Comparison of ENCODE assay signal across 23 cellular contexts in the genomic region with DNA sequence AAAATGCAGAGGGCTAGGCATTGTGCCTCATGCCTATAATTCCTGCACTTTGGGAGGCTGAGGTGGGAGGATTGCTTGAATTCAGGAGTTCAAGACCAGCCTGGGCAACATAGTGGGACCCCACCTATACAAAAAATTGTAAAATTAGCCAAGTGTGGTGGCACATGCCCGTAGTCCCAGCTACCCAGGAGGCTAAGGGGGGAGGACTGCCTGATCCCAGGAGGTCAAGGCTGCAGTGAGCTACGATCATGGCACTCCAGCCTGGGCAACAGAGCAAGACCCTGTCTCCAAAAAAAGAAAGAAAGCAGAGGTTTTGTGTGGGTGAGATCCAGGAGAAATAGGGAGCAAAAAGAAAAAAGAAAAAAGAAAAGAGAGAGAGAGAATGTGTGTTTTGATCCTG.
"Had no signal": no experiment of that assay in that cellular context is flagged by ENCODE, and none has a peak within 500 bp of the region (broad histone marks: within the 10 kb centered on the region; RNA-seq: fewer than 3 reads in every experiment).

No MANE protein-coding gene starts in this region.

- H3K27me3 ChIP-seq: foreskin keratinocyte, neutrophil, pancreas, right atrium auricular region, upper lobe of left lung had no signal

- H3K27ac ChIP-seq: foreskin keratinocyte, neutrophil, pancreas, psoas muscle, right atrium auricular region, upper lobe of left lung, WERI-Rb-1 had no signal

- H3K9me3 Mint-ChIP-seq: activated naive CD4-positive, alpha-beta T cell treated with anti-CD3 and anti-CD28 coated beads for 36 hours; memory B cell; natural killer cell treated with Interleukin-12 subunit alpha and Interleukin-12 subunit beta and Interleukin-15 and Interleukin-18, amount 100 ng/mL, for 72 hours had no signal

- ATAC-seq: foreskin keratinocyte; left colon; natural killer cell treated with Interleukin-12 subunit alpha and Interleukin-12 subunit beta and Interleukin-15 and Interleukin-18, amount 100 ng/mL, for 72 hours; pancreas; psoas muscle; stimulated activated naive CD8-positive, alpha-beta T cell treated with anti-CD3 and anti-CD28 coated beads, Interleukin-15, Interleukin-2, amounts not matched to agents 100 U/mL and 50 U/mL, for 24 hours had no signal

- H3K36me3 ChIP-seq: neutrophil, pancreas, right atrium auricular region, upper lobe of left lung, WERI-Rb-1 had no signal

- DNase-seq: activated CD4-positive, alpha-beta T cell treated with anti-CD3 and anti-CD28 coated beads for 1 hour; activated CD4-positive, alpha-beta T cell treated with anti-CD3 and anti-CD28 coated beads, Interleukin-2, amount 50 U/mL, for 1 hour; activated CD8-positive, alpha-beta memory T cell treated with anti-CD3 and anti-CD28 coated beads, Interleukin-2, amount 50 U/mL, for 48 hours; activated effector memory CD4-positive, alpha-beta T cell treated with Interleukin-2 at 50 U/mL for 16 hours; activated naive CD4-positive, alpha-beta T cell treated with anti-CD3 and anti-CD28 coated beads for 36 hours; activated T-cell treated with anti-CD3 and anti-CD28 coated beads, Interleukin-2, amount 50 U/mL, for 48 hours; anterior cingulate cortex; effector CD4-positive, alpha-beta T cell; foreskin keratinocyte; left colon; pancreas; psoas muscle; stimulated activated CD4-positive, alpha-beta T cell treated with anti-CD3 and anti-CD28 coated beads, Interleukin-12 subunit alpha, Interleukin-12 subunit beta, amount 100 ng/mL, for 4 hours; stimulated activated CD4-positive, alpha-beta T cell treated with anti-CD3 and anti-CD28 coated beads, Interleukin-4, amount 100 ng/mL, for 4 hours; stimulated activated naive CD8-positive, alpha-beta T cell treated with anti-CD3 and anti-CD28 coated beads, Interleukin-15, Interleukin-2, amounts not matched to agents 100 U/mL and 50 U/mL, for 24 hours; upper lobe of left lung; WERI-Rb-1 had no signal

- H3K27me3 Mint-ChIP-seq: memory B cell; natural killer cell treated with Interleukin-12 subunit alpha and Interleukin-12 subunit beta and Interleukin-15 and Interleukin-18, amount 100 ng/mL, for 72 hours had no signal

- H3K36me3 Mint-ChIP-seq: memory B cell; natural killer cell treated with Interleukin-12 subunit alpha and Interleukin-12 subunit beta and Interleukin-15 and Interleukin-18, amount 100 ng/mL, for 72 hours had no signal

- FAIRE-seq: endometrium, keratinocyte, pancreas had no signal

- H3K4me3 ChIP-seq: pancreas, psoas muscle, right atrium auricular region had no signal

- H3K27ac Mint-ChIP-seq: activated naive CD4-positive, alpha-beta T cell treated with anti-CD3 and anti-CD28 coated beads for 36 hours; memory B cell had no signal

- H3K9me3 ChIP-seq: neutrophil, pancreas, psoas muscle, right atrium auricular region, upper lobe of left lung had no signal

- H3K4me3 Mint-ChIP-seq: activated naive CD4-positive, alpha-beta T cell treated with anti-CD3 and anti-CD28 coated beads for 36 hours; memory B cell; natural killer cell treated with Interleukin-12 subunit alpha and Interleukin-12 subunit beta and Interleukin-15 and Interleukin-18, amount 100 ng/mL, for 72 hours had no signal
